8 cellular contexts compared by ENCODE assay signal in genomic region chr2:54722641-54723299, GRCh38. TPM values are rescaled to one million over a fixed set of nuclear protein-coding genes. Genes with fewer than 3 reads are reported as not detected.
A peak's percentile ranks its signal among the peaks of the same experiment; 100 is the strongest.
DNase-seq lines count a peak whose midpoint lies in the region; ATAC-seq, FAIRE-seq and TF ChIP-seq lines count a peak whose summit lies in the region.

No MANE protein-coding gene starts in this region.

- H3K27ac ChIP-seq in A549 (peak overlapping the region; percentile 62 to 85), SJCRH30 (no peak overlapping the region), rectal smooth muscle tissue (ENCODE audit: low read depth, low read length) (peak overlapping the region; percentile 24)

- CTCF ChIA-PET in A549 (lab: Yijun Ruan, JAX): interaction anchor here (0.6 to 2.5 kb wide), 10 partner anchors 18 to 452 kb away, joined by 3 to 22 read pairs (median 4); no protein-coding TSS in a partner anchor

- WGBS in A549 (ENCODE audit: missing lambda C conversion rate): 11% methylated on average over 20 of the region's 20 CpGs

- H3K27me3 ChIP-seq in SJCRH30: 0 out of 2 replicates have a peak, but pooled peaks cover 7% of the 10 kb centered on the region
- peaks cover 3% of the 10 kb centered on the region for H3K27me3 ChIP-seq in rectal smooth muscle tissue (ENCODE audit: control insufficient read depth, insufficient read depth, low read length)

- H3K4me1 ChIP-seq in A549: peaks cover 5% of the 10 kb centered on the region; the same call in 2 of the 3 replicates
- H3K4me1 ChIP-seq in SJCRH30: no peaks in the 10 kb centered on the region
- peaks cover 12% of the 10 kb centered on the region for H3K4me1 ChIP-seq in rectal smooth muscle tissue (ENCODE audit: control insufficient read depth, insufficient read depth, low read length)

- DNase-seq in A549 (ENCODE audit: low read depth in 1 of 2, low spot score in 1 of 2): peak; percentile 10 to 38
- no peak for DNase-seq in SJCRH30
- peak; percentile 95 for DNase-seq in fibroblast of mammary gland (ENCODE audit: low read depth)
- no peak for DNase-seq in GOT3 (lab: John Stamatoyannopoulos, UW)
- DNase-seq in NCI-H1694 treated with DMSO at 0.1 percent for 48 hours (lab: John Stamatoyannopoulos, UW): no peak
- DNase-seq in D721Med (ENCODE audit: insufficient read length, low spot score): no peak

- no peak for TF ChIP-seq RAD21 in A549 (conservative IDR thresholded peaks at IDR 0.05 in 1 of 2, IDR thresholded peaks at IDR 0.05 in 1 of 2)

- POLR2A ChIA-PET in A549 (lab: Yijun Ruan, JAX): interaction anchor here (0.5 to 1.8 kb wide), 6 partner anchors 12 to 616 kb away, joined by 3 to 7 read pairs (median 4); partner anchors contain the start of gene RTN4

- FAIRE-seq in A549 (lab: Jason Lieb, UNC) (no peak), D721Med (lab: Jason Lieb, UNC) (no peak)

- H3K4me3 ChIP-seq in A549 (peak overlapping the region; percentile 49), SJCRH30 (peak overlapping the region; percentile 78), fibroblast of mammary gland (ENCODE audit: control insufficient read depth, low read depth, low read length) (peak overlapping the region; percentile 83), rectal smooth muscle tissue (ENCODE audit: low read length) (peak overlapping the region; percentile 87)

- peak overlapping the region; percentile 87 for H3K4me2 ChIP-seq in A549

- TF ChIP-seq POLR2A in A549 (IDR thresholded peaks at IDR 0.05; ENCODE audit: low read length): peak; percentile 92; the same call in 1 of the 2 replicates

- TF ChIP-seq EP300 in A549 (IDR thresholded peaks at IDR 0.05): no peak

- no peaks in the 10 kb centered on the region for H3K9me3 ChIP-seq in A549
- no peaks in the 10 kb centered on the region for H3K9me3 ChIP-seq in SJCRH30 (replicated peaks)

- H3K36me3 ChIP-seq in SJCRH30 (no peaks in the 10 kb centered on the region), rectal smooth muscle tissue (ENCODE audit: control insufficient read depth, insufficient read depth, low read length) (no peaks in the 10 kb centered on the region)

- ATAC-seq in A549 (no peak), GM18907 (IDR thresholded peaks at IDR 0.05; ENCODE audit: unreplicated experiment) (peak; percentile 18)

- no peak for TF ChIP-seq CTCF in A549 (IDR thresholded peaks at IDR 0.05)
- TF ChIP-seq CTCF in fibroblast of mammary gland (conservative IDR thresholded peaks at IDR 0.05; ENCODE audit: control insufficient read depth, insufficient read depth, low read depth, low read length): no peak
- TF ChIP-seq CTCF in D721Med (IDR thresholded peaks at IDR 0.05; ENCODE audit: insufficient read depth, missing control alignments): no peak

- H3K9ac ChIP-seq in rectal smooth muscle tissue (ENCODE audit: low read length): peak overlapping the region; percentile 47

TF ChIP-seq in A549, 52 proteins besides CTCF, POLR2A, EP300 and RAD21:
- TF ChIP-seq TFCP2L1 (CRISPR knock-in tag; IDR thresholded peaks at IDR 0.05) (no peak), PHF8 (IDR thresholded peaks at IDR 0.05; ENCODE audit: borderline replicate concordance, low read depth) (peak; percentile 76; the same call in 1 of the 2 replicates), NFE2L2 (conservative IDR thresholded peaks at IDR 0.05; ENCODE audit: low read length) (no peak), BCL3 (IDR thresholded peaks at IDR 0.05) (peak; percentile 78; the same call in 1 of the 3 replicates)
TF ChIP-seq in A549: peak in this region for 2.

RNA-seq across cellular contexts. Expression of gene EML6, which starts 0.7 kb away (rescaled TPM):
- polyA plus RNA-seq in A549 (2011; rRNA removed) (1.5 and 3.0 TPM in 2 replicates), A549 (2017; fragmentation: RNase III; extraction: RNeasy Plus Mini Kit Qiagen cat#74134 plus additional on column Dnase treatment) (1.4 to 1.8 TPM (median 1.7 TPM) in 3 replicates)
- polyA plus RNA-seq in A549 (2012; cell fraction: cytosol; rRNA removed): 1.0 and 1.5 TPM in 2 replicates
- polyA plus RNA-seq in A549 (2012; cell fraction: nucleus; rRNA removed): 3.2 and 4.7 TPM in 2 replicates
- 1.8 and 3.4 TPM in 2 replicates for polyA minus RNA-seq in A549 (2011; rRNA and poly(A)+ RNA removed)
- 1.0 and 2.2 TPM in 2 replicates for total RNA-seq in SJCRH30 (2014; rRNA removed; shearing (Covaris generic))

Comparison
In these comparisons a context has a peak if more than half of its experiments do, and no peak if none do; other contexts are left out.
1. DNase-seq: peak in A549 (2 of 2) and fibroblast of mammary gland (single experiment); none in SJCRH30 (0 of 2), GOT3 (single experiment), NCI-H1694 treated with DMSO at 0.1 percent for 48 hours (single experiment) and D721Med (single experiment).
2. Peak in every context shown above with its lines, with median percentiles within 50 percentile points of each other: H3K4me3 ChIP-seq.